Comparison of ENCODE assay signal across 18 cellular contexts in the genomic region with DNA sequence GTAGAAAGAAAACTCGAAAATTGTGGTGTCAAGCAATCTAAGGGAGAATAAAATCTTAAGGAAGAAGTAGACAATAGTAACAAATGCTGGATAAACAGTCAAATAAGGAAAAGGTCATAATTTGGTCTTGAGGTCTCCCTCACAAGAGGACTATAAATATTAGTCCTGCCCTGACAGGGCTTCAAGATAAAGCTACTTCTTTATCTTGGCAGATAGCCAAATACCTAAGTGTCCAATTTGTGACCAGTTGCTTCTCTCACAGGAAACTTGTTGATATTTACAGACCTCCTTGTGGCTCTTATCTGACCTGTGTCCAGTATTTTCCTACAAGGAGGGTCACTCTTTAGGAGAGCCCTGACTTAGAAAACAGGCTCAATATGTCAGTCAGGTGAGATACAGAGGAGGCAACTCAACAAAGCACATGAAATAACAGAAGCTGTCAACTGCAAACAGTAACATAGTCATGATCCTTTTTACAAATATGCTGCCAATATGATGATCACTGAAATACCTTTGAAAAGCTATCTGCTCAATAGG.
"Had no signal": no experiment of that assay in that cellular context is flagged by ENCODE, and none has a peak within 500 bp of the region (broad histone marks: within the 10 kb centered on the region; RNA-seq: fewer than 3 reads in every experiment).

No MANE protein-coding gene starts in this region.

- H3K4me1 ChIP-seq: breast epithelium had no signal

- H3K4me3 ChIP-seq: breast epithelium, hepatocyte, tibial artery had no signal

- H3K27me3 ChIP-seq: breast epithelium, hepatocyte, tibial artery had no signal

- DNase-seq: activated CD4-positive, alpha-beta T cell treated with anti-CD3 and anti-CD28 coated beads for 1 hour; activated CD4-positive, alpha-beta T cell treated with anti-CD3 and anti-CD28 coated beads, Interleukin-2, amount 50 U/mL, for 4 hours; activated naive CD4-positive, alpha-beta T cell treated with Interleukin-2 at 50 U/mL for 16 hours; activated T-cell treated with anti-CD3 and anti-CD28 coated beads for 4 hours; anterior cingulate cortex; endodermal cell; erythroblast; islet precursor cell; posterior cingulate gyrus; retina; small intestine; stimulated activated CD4-positive, alpha-beta T cell treated with anti-CD3 and anti-CD28 coated beads, Interleukin-4, amount 100 ng/mL, for 24 hours; stimulated activated naive CD4-positive, alpha-beta T cell; T1000; tibial artery had no signal

- ATAC-seq: natural killer cell treated with Interleukin-12 subunit alpha and Interleukin-12 subunit beta and Interleukin-15 and Interleukin-18, amount 100 ng/mL, for 72 hours had no signal

- H3K36me3 ChIP-seq: breast epithelium, tibial artery had no signal

- H3K9me3 ChIP-seq: breast epithelium, tibial artery had no signal

- H3K27ac ChIP-seq: breast epithelium, hepatocyte, tibial artery had no signal
